1 cellular context compared by ENCODE assay signal in the genomic region with DNA sequence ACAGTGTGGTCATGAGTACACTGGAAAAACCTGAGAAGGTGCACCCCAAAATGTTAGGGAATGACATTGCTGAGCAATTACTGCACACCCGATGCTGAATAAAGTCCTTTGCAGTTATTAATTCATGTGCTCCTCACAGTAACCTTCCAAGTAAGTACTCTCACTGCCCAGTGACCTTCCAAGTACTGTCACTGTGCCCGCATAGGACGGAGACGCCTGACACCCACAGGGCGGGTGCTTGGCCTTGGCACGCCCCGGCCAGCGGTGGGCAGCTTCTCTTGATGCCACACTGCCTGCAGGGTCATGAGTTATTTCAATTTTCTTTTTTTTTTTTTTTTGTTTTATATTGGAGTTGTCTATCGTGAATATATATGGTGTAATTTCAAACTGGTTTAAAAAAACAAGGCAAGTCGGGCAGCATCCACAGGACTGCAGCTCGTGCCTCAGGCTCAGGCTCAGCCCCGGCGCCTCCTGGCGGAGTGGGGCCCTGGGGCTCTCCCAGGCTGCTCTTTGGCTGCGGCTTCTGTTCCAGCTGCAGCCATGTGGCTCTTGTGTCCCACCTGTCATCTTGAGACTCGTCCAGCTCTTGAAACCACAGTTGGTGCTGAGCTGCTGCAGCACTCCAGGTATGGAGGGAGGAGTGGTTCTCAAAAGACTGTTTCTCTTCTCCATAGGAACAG.
TF ChIP-seq lines count a peak whose summit lies in the region.

No MANE protein-coding gene starts in this region.

TF ChIP-seq in HepG2, 621 proteins besides CTCF, POLR2A, EP300 and RAD21:
- TF ChIP-seq CBX2 (IDR thresholded peaks at IDR 0.05; ENCODE audit: low read depth, low read length), result no peak
- TF ChIP-seq CBX2 (CRISPR knock-in tag; IDR thresholded peaks at IDR 0.05; ENCODE audit: low read depth), result no peak
- TF ChIP-seq ZBTB33 (CRISPR knock-in tag; IDR thresholded peaks at IDR 0.05), result peak; percentile 78
